Comparison of ENCODE assay signal across 9 cellular contexts in the genomic region with DNA sequence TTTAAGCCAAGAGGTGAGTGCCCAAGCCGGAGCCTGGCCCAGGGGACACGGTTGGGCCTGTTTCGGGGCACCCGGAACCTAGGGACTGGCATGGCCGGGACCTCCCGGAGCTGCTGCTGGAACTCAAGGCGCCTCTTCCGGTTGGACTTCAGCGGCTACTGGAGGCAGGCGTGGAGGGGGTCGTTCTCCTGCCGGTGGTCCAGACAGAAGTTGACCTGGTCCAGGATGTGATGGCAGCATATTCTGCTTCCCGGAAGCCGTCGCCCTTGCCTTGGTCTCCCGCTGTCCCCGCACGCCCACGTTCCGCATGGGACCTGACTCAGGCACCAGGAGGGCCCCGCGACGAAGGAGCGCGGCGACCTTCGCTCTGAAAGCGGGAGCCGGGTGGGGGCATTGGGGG.
"Had no signal": no experiment of that assay in that cellular context is flagged by ENCODE, and none has a peak within 500 bp of the region (broad histone marks: within the 10 kb centered on the region; RNA-seq: fewer than 3 reads in every experiment).

No MANE protein-coding gene starts in this region.

- H3K9ac ChIP-seq: GM23248 had no signal

- DNase-seq: GM23248, GOT3, H7, HFFc6, IMR-90, KG1 had no signal

- H3K4me3 Mint-ChIP-seq: HFFc6 had no signal

- H3K9me3 ChIP-seq: HAP-1 had no signal

- H3K4me3 ChIP-seq: GM23248, HAP-1, K562 had no signal

- H3K4me1 ChIP-seq: HAP-1 had no signal

- H3K27ac ChIP-seq: GM23248, HL-60 had no signal

- H3K27ac Mint-ChIP-seq: HFFc6 had no signal

- H3K36me3 ChIP-seq: HAP-1 had no signal

- H3K9me3 Mint-ChIP-seq: HFFc6 had no signal
